In the genomic region with DNA sequence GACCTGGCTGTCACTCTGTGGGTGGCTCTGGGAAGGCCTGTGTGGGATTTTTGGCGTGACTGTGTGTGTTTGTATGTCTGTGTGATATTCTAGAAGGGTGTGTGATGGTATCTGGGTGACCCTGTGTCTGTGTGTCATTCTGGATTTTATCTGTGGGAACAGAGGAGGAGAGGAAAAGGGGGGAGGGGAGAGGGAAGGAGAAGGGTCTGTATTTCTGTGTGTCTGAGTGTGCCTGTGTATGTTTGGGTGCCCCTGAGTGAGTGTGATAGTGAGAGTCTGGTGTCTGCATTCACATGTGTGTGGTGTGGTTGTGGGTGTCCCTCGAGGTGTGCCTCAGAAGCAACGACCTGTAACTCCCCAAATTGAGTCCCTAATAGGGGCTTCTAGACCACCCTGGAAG, we compare ENCODE assay signal across 1 cellular context.
TF ChIP-seq lines count a peak whose summit lies in the region.

No MANE protein-coding gene starts in this region.

TF ChIP-seq in H1, 55 proteins besides CTCF, POLR2A, EP300 and RAD21:
- no peak for TF ChIP-seq TAF1 (IDR thresholded peaks at IDR 0.05; ENCODE audit: low read depth, low read length)
- TF ChIP-seq, protein P1, sequence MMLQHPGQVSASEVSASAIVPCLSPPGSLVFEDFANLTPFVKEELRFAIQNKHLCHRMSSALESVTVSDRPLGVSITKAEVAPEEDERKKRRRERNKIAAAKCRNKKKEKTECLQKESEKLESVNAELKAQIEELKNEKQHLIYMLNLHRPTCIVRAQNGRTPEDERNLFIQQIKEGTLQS (IDR thresholded peaks at IDR 0.05; ENCODE audit: insufficient read depth, low read depth, low read length): no peak
- TF ChIP-seq, protein P2, sequence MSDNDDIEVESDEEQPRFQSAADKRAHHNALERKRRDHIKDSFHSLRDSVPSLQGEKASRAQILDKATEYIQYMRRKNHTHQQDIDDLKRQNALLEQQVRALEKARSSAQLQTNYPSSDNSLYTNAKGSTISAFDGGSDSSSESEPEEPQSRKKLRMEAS (IDR thresholded peaks at IDR 0.05): no peak
- TF ChIP-seq YY1 (IDR thresholded peaks at IDR 0.05; ENCODE audit: low read depth, low read length): no peak
- TF ChIP-seq RNF2 (IDR thresholded peaks at IDR 0.05; ENCODE audit: borderline replicate concordance, low read depth, low read length, missing control alignments, poor library complexity, severe bottlenecking): no peak
- no peak for TF ChIP-seq EZH2 (IDR thresholded peaks at IDR 0.05; ENCODE audit: low read depth, low read length, severe bottlenecking)
- no peak for TF ChIP-seq JUND (IDR thresholded peaks at IDR 0.05; ENCODE audit: low read length)
- no peak for TF ChIP-seq HDAC6 (IDR thresholded peaks at IDR 0.05; ENCODE audit: low read depth, low read length)
- TF ChIP-seq HDAC2 (IDR thresholded peaks at IDR 0.05; ENCODE audit: borderline replicate concordance in 1 of 2, low read depth in 2 of 2, low read length in 2 of 2): no peak
- TF ChIP-seq ASH2L (IDR thresholded peaks at IDR 0.05; ENCODE audit: low read length): no peak
- TF ChIP-seq CBX5 (IDR thresholded peaks at IDR 0.05; ENCODE audit: low read depth, low read length): no peak
- TF ChIP-seq SIX5 (IDR thresholded peaks at IDR 0.05; ENCODE audit: low read depth, low read length): no peak
- no peak for TF ChIP-seq SP2 (IDR thresholded peaks at IDR 0.05; ENCODE audit: low read length)
- no peak for TF ChIP-seq RBBP5 (IDR thresholded peaks at IDR 0.05; ENCODE audit: borderline replicate concordance, low read depth, low read length)
- TF ChIP-seq, protein P3, sequence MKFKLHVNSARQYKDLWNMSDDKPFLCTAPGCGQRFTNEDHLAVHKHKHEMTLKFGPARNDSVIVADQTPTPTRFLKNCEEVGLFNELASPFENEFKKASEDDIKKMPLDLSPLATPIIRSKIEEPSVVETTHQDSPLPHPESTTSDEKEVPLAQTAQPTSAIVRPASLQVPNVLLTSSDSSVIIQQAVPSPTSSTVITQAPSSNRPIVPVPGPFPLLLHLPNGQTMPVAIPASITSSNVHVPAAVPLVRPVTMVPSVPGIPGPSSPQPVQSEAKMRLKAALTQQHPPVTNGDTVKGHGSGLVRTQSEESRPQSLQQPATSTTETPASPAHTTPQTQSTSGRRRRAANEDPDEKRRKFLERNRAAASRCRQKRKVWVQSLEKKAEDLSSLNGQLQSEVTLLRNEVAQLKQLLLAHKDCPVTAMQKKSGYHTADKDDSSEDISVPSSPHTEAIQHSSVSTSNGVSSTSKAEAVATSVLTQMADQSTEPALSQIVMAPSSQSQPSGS (IDR thresholded peaks at IDR 0.05; ENCODE audit: low read length): no peak
- no peak for TF ChIP-seq CBX8 (IDR thresholded peaks at IDR 0.05; ENCODE audit: borderline replicate concordance, low read depth, low read length)
- no peak for TF ChIP-seq CREB1 (IDR thresholded peaks at IDR 0.05)
- TF ChIP-seq, protein P4, sequence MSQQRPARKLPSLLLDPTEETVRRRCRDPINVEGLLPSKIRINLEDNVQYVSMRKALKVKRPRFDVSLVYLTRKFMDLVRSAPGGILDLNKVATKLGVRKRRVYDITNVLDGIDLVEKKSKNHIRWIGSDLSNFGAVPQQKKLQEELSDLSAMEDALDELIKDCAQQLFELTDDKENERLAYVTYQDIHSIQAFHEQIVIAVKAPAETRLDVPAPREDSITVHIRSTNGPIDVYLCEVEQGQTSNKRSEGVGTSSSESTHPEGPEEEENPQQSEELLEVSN (IDR thresholded peaks at IDR 0.05): no peak
- TF ChIP-seq TEAD4 (IDR thresholded peaks at IDR 0.05; ENCODE audit: low read depth, low read length): no peak
